ENCODE assay signal across 8 cellular contexts in the genomic region with DNA sequence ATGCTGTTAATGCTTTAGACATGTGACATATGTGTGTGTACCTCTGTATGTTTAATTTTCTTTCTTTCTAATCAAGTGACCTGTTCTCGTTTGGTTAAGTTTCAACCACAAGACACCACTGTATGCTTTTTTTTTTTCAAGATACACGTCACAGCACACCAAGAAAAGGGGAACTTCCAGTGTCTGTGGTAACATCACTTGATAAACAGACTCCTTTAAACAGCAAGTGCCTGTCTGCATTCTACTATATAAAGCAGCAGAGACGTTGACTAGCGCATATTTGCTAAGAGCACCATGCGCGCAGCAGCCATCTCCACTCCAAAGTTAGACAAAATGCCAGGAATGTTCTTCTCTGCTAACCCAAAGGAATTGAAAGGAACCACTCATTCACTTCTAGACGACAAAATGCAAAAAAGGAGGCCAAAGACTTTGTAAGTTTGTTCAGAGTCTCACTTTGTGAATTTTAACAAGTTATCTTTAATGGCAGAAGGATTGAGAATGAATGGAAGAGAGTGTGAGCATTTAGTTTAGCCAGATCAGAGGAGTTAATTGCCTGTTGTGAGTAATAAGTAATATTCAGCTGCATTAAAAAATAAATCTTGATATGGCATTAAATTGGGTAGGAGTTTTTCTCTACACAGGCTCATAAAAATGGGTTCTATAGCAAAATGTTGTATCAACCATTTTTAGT. TPM values are rescaled to one million over a fixed set of nuclear protein-coding genes. Genes with fewer than 3 reads are reported as not detected.
DNase-seq lines count a peak whose midpoint lies in the region; ATAC-seq and TF ChIP-seq lines count a peak whose summit lies in the region.

Gene RGS1, plus strand, starts transcription at position 275 of the 691 bp plus-strand sequence. Its CDS starts 20 bp downstream, at position 295.

- peaks cover 2% of the 10 kb centered on the region for H3K9me3 Mint-ChIP-seq in nephron progenitor cell

- no peak for TF ChIP-seq CTCF in nephron progenitor cell (IDR thresholded peaks at IDR 0.05)

- no peaks in the 10 kb centered on the region for H3K4me1 Mint-ChIP-seq in nephron progenitor cell

- DNase-seq in GDM1 (lab: John Stamatoyannopoulos, UW) (peak; percentile 47), Kasumi-1 (lab: John Stamatoyannopoulos, UW) (peak; percentile 86 to 89), activated T-cell treated with anti-CD3 and anti-CD28 coated beads for 1 hour (ENCODE audit: low read depth) (peak; percentile 43), hippocampal formation (lab: John Stamatoyannopoulos, UW) (peak; percentile 5 to 7), A172 (ENCODE audit: low spot score) (no peak), nephron progenitor cell (no peak)
- peak; percentile 7 for DNase-seq in stimulated activated CD8-positive, alpha-beta memory T cell treated with anti-CD3 and anti-CD28 coated beads, Interleukin-4, amount 100 ng/mL, for 24 hours (ENCODE audit: low read depth)

- peak; percentile 95 for ATAC-seq in GM21528 (IDR thresholded peaks at IDR 0.05; ENCODE audit: low FRiP score, unreplicated experiment)

- no peak within 1 kb of the TSS for H3K4me3 Mint-ChIP-seq in nephron progenitor cell

- H3K36me3 Mint-ChIP-seq in nephron progenitor cell (ENCODE audit: low read depth): no peaks in the 10 kb centered on the region

- no peaks in the 10 kb centered on the region for H3K27me3 Mint-ChIP-seq in nephron progenitor cell (ENCODE audit: low read depth, poor library complexity)

- H3K27ac Mint-ChIP-seq in nephron progenitor cell: no peak within 1 kb of the TSS

RNA-seq across cellular contexts. Expression of gene RGS1, which starts in this region (rescaled TPM):
- not detected in 2 replicates for total RNA-seq in A172 (2014; rRNA removed; shearing (Covaris generic))

Comparison
In these comparisons a context has a peak if more than half of its experiments do, and no peak if none do; other contexts are left out.
1. DNase-seq: peak in GDM1 (single experiment), Kasumi-1 (2 of 2), activated T-cell treated with anti-CD3 and anti-CD28 coated beads for 1 hour (single experiment), hippocampal formation (2 of 2) and stimulated activated CD8-positive, alpha-beta memory T cell treated with anti-CD3 and anti-CD28 coated beads, Interleukin-4, amount 100 ng/mL, for 24 hours (single experiment); none in A172 (single experiment) and nephron progenitor cell (single experiment).